In genomic region chr5:160439205-160439600, GRCh38 we compare ENCODE assay signal across 8 cellular contexts. TPM values are rescaled to one million over a fixed set of nuclear protein-coding genes. Genes with fewer than 3 reads are reported as not detected.
DNase-seq lines count a peak whose midpoint lies in the region; ATAC-seq and TF ChIP-seq lines count a peak whose summit lies in the region.

No MANE protein-coding gene starts in this region.

- DNase-seq in GF-D8 (lab: John Stamatoyannopoulos, UW) (peak; percentile 50), HAP-1 (ENCODE audit: low spot score in 2 of 2) (peak; percentile 62 to 91), M059J (ENCODE audit: low read depth) (peak; percentile 72), SJSA1 (ENCODE audit: low read depth in 1 of 2, low spot score in 2 of 2) (peak; percentile 84 to 88), glutamatergic neuron (peak; percentile 93), osteoblast (ENCODE audit: insufficient read length, low spot score, missing footprints) (peak; percentile 82), thoracic aorta (ENCODE audit: low spot score) (peak; percentile 38)
- DNase-seq in activated naive CD4-positive, alpha-beta T cell treated with anti-CD3 and anti-CD28 coated beads for 36 hours: peak; percentile 94

- no peaks in the 10 kb centered on the region for H3K36me3 Mint-ChIP-seq in activated naive CD4-positive, alpha-beta T cell treated with anti-CD3 and anti-CD28 coated beads for 36 hours (ENCODE audit: low read depth)
- no peaks in the 10 kb centered on the region for H3K36me3 Mint-ChIP-seq in glutamatergic neuron (ENCODE audit: unreplicated experiment)

- H3K4me2 ChIP-seq in osteoblast (ENCODE audit: insufficient read depth, low read length): peak overlapping the region; percentile 93

- CTCF ChIA-PET in activated naive CD4-positive, alpha-beta T cell treated with anti-CD3 and anti-CD28 coated beads for 36 hours (lab: Charles Lee): interaction anchor here (0.6 to 5.3 kb wide), 30 partner anchors 9 to 514 kb away, joined by 3 to 125 read pairs (median 6); partner anchors contain the start of genes PTTG1 and SLU7

- peaks cover 2% of the 10 kb centered on the region for H3K27me3 Mint-ChIP-seq in activated naive CD4-positive, alpha-beta T cell treated with anti-CD3 and anti-CD28 coated beads for 36 hours (ENCODE audit: low read depth)
- peaks cover 5% of the 10 kb centered on the region for H3K27me3 Mint-ChIP-seq in glutamatergic neuron (ENCODE audit: unreplicated experiment)

- peak; percentile 90 for ATAC-seq in thoracic aorta (ENCODE audit: insufficient number of reproducible peaks, low FRiP score, low read depth)

- H3K9me3 ChIP-seq in HAP-1 (no peaks in the 10 kb centered on the region), SJSA1 (replicated peaks) (no peaks in the 10 kb centered on the region), osteoblast (ENCODE audit: low read depth, low read length) (no peaks in the 10 kb centered on the region), thoracic aorta (no peaks in the 10 kb centered on the region)

- H3K9me3 Mint-ChIP-seq in activated naive CD4-positive, alpha-beta T cell treated with anti-CD3 and anti-CD28 coated beads for 36 hours: no peaks in the 10 kb centered on the region
- no peaks in the 10 kb centered on the region for H3K9me3 Mint-ChIP-seq in glutamatergic neuron (ENCODE audit: unreplicated experiment)

- no peaks in the 10 kb centered on the region for H4K20me1 ChIP-seq in osteoblast (ENCODE audit: insufficient read depth, low read length)

- H3K27ac ChIP-seq in SJSA1: no peak overlapping the region
- peak overlapping the region; percentile 35 for H3K27ac ChIP-seq in osteoblast (ENCODE audit: low read depth, low read length)
- H3K27ac ChIP-seq in thoracic aorta: no peak overlapping the region

- peak; percentile 95 for TF ChIP-seq CTCF in glutamatergic neuron (IDR thresholded peaks at IDR 0.05; ENCODE audit: partially characterized antibody, unreplicated experiment)
- peak; percentile 96 for TF ChIP-seq CTCF in osteoblast (IDR thresholded peaks at IDR 0.05; ENCODE audit: extremely low read depth, low read depth, low read length)
- TF ChIP-seq CTCF in thoracic aorta (IDR thresholded peaks at IDR 0.05): peak; percentile 96

- H3K4me3 Mint-ChIP-seq in activated naive CD4-positive, alpha-beta T cell treated with anti-CD3 and anti-CD28 coated beads for 36 hours: peak overlapping the region; percentile 84
- H3K4me3 Mint-ChIP-seq in glutamatergic neuron (ENCODE audit: unreplicated experiment): peak overlapping the region; percentile 74

- H3K27ac Mint-ChIP-seq in activated naive CD4-positive, alpha-beta T cell treated with anti-CD3 and anti-CD28 coated beads for 36 hours: peak overlapping the region; percentile 94
- H3K27ac Mint-ChIP-seq in glutamatergic neuron (ENCODE audit: unreplicated experiment): no peak overlapping the region

- H2AFZ ChIP-seq in osteoblast (ENCODE audit: low read length): peak overlapping the region; percentile 89

- in situ Hi-C loops in HAP-1 (cut with MboI; ENCODE audit: low sequenced_read_pairs): no loop called here

- peaks cover 2% of the 10 kb centered on the region; the same call in 1 of the 2 replicates for H3K27me3 ChIP-seq in HAP-1 (ENCODE audit: low read depth)
- no peaks in the 10 kb centered on the region for H3K27me3 ChIP-seq in SJSA1 (replicated peaks)
- no peaks in the 10 kb centered on the region for H3K27me3 ChIP-seq in osteoblast (ENCODE audit: insufficient read depth, low read length)
- H3K27me3 ChIP-seq in thoracic aorta (replicated peaks; ENCODE audit: insufficient read depth): no peaks in the 10 kb centered on the region

- no peaks in the 10 kb centered on the region for H3K79me2 ChIP-seq in osteoblast (ENCODE audit: insufficient read depth, low read length)

- H3K4me3 ChIP-seq in HAP-1 (peak overlapping the region; percentile 10), SJSA1 (peak overlapping the region; percentile 22), osteoblast (ENCODE audit: insufficient read depth, low read length) (peak overlapping the region; percentile 74), thoracic aorta (peak overlapping the region; percentile 82)

- intact Hi-C loops in activated naive CD4-positive, alpha-beta T cell treated with anti-CD3 and anti-CD28 coated beads for 36 hours (cut with micrococcal nuclease): loop anchor here (1.0 to 10.0 kb wide), 8 partner anchors 20 to 1098 kb away; partner anchors contain the start of gene SLU7

- peaks cover 17% of the 10 kb centered on the region for H3K4me1 Mint-ChIP-seq in activated naive CD4-positive, alpha-beta T cell treated with anti-CD3 and anti-CD28 coated beads for 36 hours (ENCODE audit: low read depth)
- H3K4me1 Mint-ChIP-seq in glutamatergic neuron (ENCODE audit: low read depth, unreplicated experiment): peaks cover 5% of the 10 kb centered on the region

- H3K4me1 ChIP-seq in HAP-1 (peaks cover 4% of the 10 kb centered on the region; the same call in 1 of the 2 replicates), SJSA1 (replicated peaks) (peaks cover 26% of the 10 kb centered on the region), osteoblast (ENCODE audit: insufficient read depth, low read length) (peaks cover 8% of the 10 kb centered on the region), thoracic aorta (ENCODE audit: control insufficient read depth in 1 of 2, low read depth in 2 of 2) (peaks cover 4 to 5% of the 10 kb centered on the region in 2 donors)

- H3K36me3 ChIP-seq in HAP-1 (replicated peaks) (no peaks in the 10 kb centered on the region), SJSA1 (no peaks in the 10 kb centered on the region), osteoblast (ENCODE audit: insufficient read depth, low read length) (no peaks in the 10 kb centered on the region), thoracic aorta (no peaks in the 10 kb centered on the region)

RNA-seq across cellular contexts. Expression of gene PTTG1, which starts 17.5 kb away (rescaled TPM):
- 1,224 and 1,388 TPM in 2 replicates for total RNA-seq in M059J (2014; rRNA removed; shearing (Covaris generic))
- 659 and 829 TPM in 2 replicates for total RNA-seq in SJSA1 (2014; rRNA removed; shearing (Covaris generic))
- 100 to 1,000 TPM; 254 to 270 TPM for total RNA-seq in activated naive CD4-positive, alpha-beta T cell treated with anti-CD3 and anti-CD28 coated beads for 36 hours
- total RNA-seq in glutamatergic neuron (ENCODE audit: unreplicated experiment) (25.3 TPM), osteoblast (29.8 and 41.3 TPM in 2 replicates), thoracic aorta (1 to 10 TPM in 1 of 2 donors, not detected in 1; 2.2 TPM)

RNA-seq across cellular contexts. Expression of gene SLU7, which starts 20.3 kb away (rescaled TPM):
- 31.8 and 64.1 TPM in 2 replicates for total RNA-seq in M059J (2014; rRNA removed; shearing (Covaris generic))
- 71.1 and 102 TPM in 2 replicates for total RNA-seq in SJSA1 (2014; rRNA removed; shearing (Covaris generic))
- 10 to 100 TPM; 33.2 to 34.3 TPM for total RNA-seq in activated naive CD4-positive, alpha-beta T cell treated with anti-CD3 and anti-CD28 coated beads for 36 hours
- total RNA-seq in glutamatergic neuron (ENCODE audit: unreplicated experiment) (44.7 TPM), osteoblast (54.5 and 75.6 TPM in 2 replicates), thoracic aorta (10 to 100 TPM; 62.8 to 63.5 TPM)

RNA-seq across cellular contexts. Expression of gene FAM200C, which starts 39.3 kb away (rescaled TPM):
- total RNA-seq in M059J (2014; rRNA removed; shearing (Covaris generic)): 9.7 and 11.3 TPM in 2 replicates
- 5.0 and 5.5 TPM in 2 replicates for total RNA-seq in SJSA1 (2014; rRNA removed; shearing (Covaris generic))
- total RNA-seq in activated naive CD4-positive, alpha-beta T cell treated with anti-CD3 and anti-CD28 coated beads for 36 hours: under 1 TPM; 0.84 to 0.93 TPM
- 5.1 TPM for total RNA-seq in glutamatergic neuron (ENCODE audit: unreplicated experiment)
- 3.6 and 5.6 TPM in 2 replicates for total RNA-seq in osteoblast
- 1 to 10 TPM; 2.7 to 6.0 TPM for total RNA-seq in thoracic aorta

Comparison
In these comparisons a context has a peak if more than half of its experiments do, and no peak if none do; other contexts are left out.
1. DNase-seq: peak in every context shown above with its lines; median percentile 94 in activated naive CD4-positive, alpha-beta T cell treated with anti-CD3 and anti-CD28 coated beads for 36 hours; 93 in glutamatergic neuron; 86 in SJSA1; 82 in osteoblast; 76 in HAP-1; 72 in M059J; 50 in GF-D8; 38 in thoracic aorta.
2. H3K4me3 ChIP-seq: peak in every context shown above with its lines; median percentile 82 in thoracic aorta; 74 in osteoblast; 22 in SJSA1; 10 in HAP-1.